8 cellular contexts compared by ENCODE assay signal in genomic region chr9:124415852-124416484, GRCh38. TPM values are rescaled to one million over a fixed set of nuclear protein-coding genes. Genes with fewer than 3 reads are reported as not detected.
DNase-seq lines count a peak whose midpoint lies in the region; ATAC-seq and TF ChIP-seq lines count a peak whose summit lies in the region.

No MANE protein-coding gene starts in this region.

- peaks cover 0 to 4% (median 0%) of the 10 kb centered on the region in 5 donors for H3K9me3 ChIP-seq in subcutaneous abdominal adipose tissue (ENCODE audit: control insufficient read depth in 5 of 5, low read length in 5 of 5)

- no peaks in the 10 kb centered on the region for H3K27me3 ChIP-seq in subcutaneous abdominal adipose tissue (ENCODE audit: control insufficient read depth in 5 of 5, insufficient read depth in 4 of 5, low read length in 5 of 5)

- peak overlapping the region; percentile 100 for H3K4me3 Mint-ChIP-seq in activated T-cell treated with anti-CD3 and anti-CD28 coated beads, Interleukin-2, amount 50 U/mL, for 24 hours
- peak overlapping the region; percentile 96 to 99 (median 98) for H3K4me3 Mint-ChIP-seq in immature natural killer cell

- H3K4me1 Mint-ChIP-seq in activated T-cell treated with anti-CD3 and anti-CD28 coated beads, Interleukin-2, amount 50 U/mL, for 24 hours (ENCODE audit: low read depth), result peaks cover 40% of the 10 kb centered on the region
- peaks cover 30 to 47% of the 10 kb centered on the region in 2 donors for H3K4me1 Mint-ChIP-seq in immature natural killer cell

- no peak overlapping the region for H3K9ac ChIP-seq in subcutaneous abdominal adipose tissue (ENCODE audit: low read length in 5 of 5)

- peak overlapping the region; percentile 69 to 95 (median 92) for H3K4me3 ChIP-seq in subcutaneous abdominal adipose tissue (ENCODE audit: low read depth in 1 of 5, low read length in 5 of 5)

- H3K27me3 Mint-ChIP-seq in activated T-cell treated with anti-CD3 and anti-CD28 coated beads, Interleukin-2, amount 50 U/mL, for 24 hours, result no peaks in the 10 kb centered on the region
- H3K27me3 Mint-ChIP-seq in immature natural killer cell (ENCODE audit: low read depth in 3 of 3), result peaks cover 0 to 3% (median 3%) of the 10 kb centered on the region in 3 donors

- peaks cover 44% of the 10 kb centered on the region for H3K36me3 Mint-ChIP-seq in activated T-cell treated with anti-CD3 and anti-CD28 coated beads, Interleukin-2, amount 50 U/mL, for 24 hours (ENCODE audit: low read depth)
- peaks cover 4 to 30% (median 15%) of the 10 kb centered on the region in 3 donors for H3K36me3 Mint-ChIP-seq in immature natural killer cell

- peak overlapping the region; percentile 100 for H3K27ac Mint-ChIP-seq in activated T-cell treated with anti-CD3 and anti-CD28 coated beads, Interleukin-2, amount 50 U/mL, for 24 hours
- H3K27ac Mint-ChIP-seq in immature natural killer cell, result peak overlapping the region; percentile 31 to 96 (median 92)

- ATAC-seq in GM18498 (IDR thresholded peaks at IDR 0.05; ENCODE audit: unreplicated experiment) (no peak), HG03175 (IDR thresholded peaks at IDR 0.05; ENCODE audit: unreplicated experiment) (no peak), HG02763 (IDR thresholded peaks at IDR 0.05; ENCODE audit: unreplicated experiment) (no peak)

- no peak for DNase-seq in activated T-cell treated with anti-CD3 and anti-CD28 coated beads, Interleukin-2, amount 50 U/mL, for 24 hours
- DNase-seq in activated T-cell treated with anti-CD3 and anti-CD28 coated beads, Interleukin-2, amount 50 U/mL, for 48 hours, result no peak
- no peak for DNase-seq in immature natural killer cell

- TF ChIP-seq CTCF in VCaP (conservative IDR thresholded peaks at IDR 0.05), result no peak

- H3K27ac ChIP-seq in VCaP (peak overlapping the region; percentile 80), subcutaneous abdominal adipose tissue (ENCODE audit: low read depth, low read length) (no peak overlapping the region)

- H3K9me3 Mint-ChIP-seq in activated T-cell treated with anti-CD3 and anti-CD28 coated beads, Interleukin-2, amount 50 U/mL, for 24 hours, result no peaks in the 10 kb centered on the region
- H3K9me3 Mint-ChIP-seq in immature natural killer cell, result peaks cover 0 to 2% (median 0%) of the 10 kb centered on the region in 6 donors

- H3K4me1 ChIP-seq in subcutaneous abdominal adipose tissue (ENCODE audit: control insufficient read depth in 5 of 5, insufficient read depth in 5 of 5, low read length in 5 of 5), result peaks cover 9 to 18% (median 12%) of the 10 kb centered on the region in 5 donors

- H3K36me3 ChIP-seq in subcutaneous abdominal adipose tissue (ENCODE audit: control insufficient read depth in 5 of 5, insufficient read depth in 5 of 5, low read length in 5 of 5), result peaks cover 20 to 31% (median 26%) of the 10 kb centered on the region in 5 donors

RNA-seq across cellular contexts. Expression of gene PSMB7, which starts 0.7 kb away (rescaled TPM):
- polyA plus RNA-seq in immature natural killer cell, result 100 to 1,000 TPM; 167 to 256 (median 186) TPM

RNA-seq across cellular contexts. Expression of gene ADGRD2, which starts 34.3 kb away (rescaled TPM):
- polyA plus RNA-seq in immature natural killer cell, result not detected
